Comparison of ENCODE assay signal across 11 cellular contexts in the genomic region with DNA sequence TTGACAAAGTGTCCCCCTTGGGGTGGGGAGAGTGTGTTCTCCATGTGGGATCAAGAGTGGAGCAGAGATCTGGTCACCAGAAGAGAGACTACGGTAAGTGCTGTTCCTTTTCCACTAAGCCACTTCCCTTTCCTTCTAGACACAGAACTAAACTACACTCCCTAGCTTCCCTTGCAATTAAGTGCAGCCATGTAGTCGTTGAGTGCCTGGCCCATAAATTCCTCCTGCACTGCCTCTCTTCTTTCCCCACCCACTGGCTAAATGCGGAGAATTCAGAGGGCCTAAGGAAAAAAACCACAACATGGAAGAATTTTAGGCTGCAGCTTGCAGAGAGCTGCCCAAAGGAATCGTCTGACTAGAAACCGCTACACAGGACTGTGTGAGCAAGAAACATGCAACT. TPM values are rescaled to one million over a fixed set of nuclear protein-coding genes. Genes with fewer than 3 reads are reported as not detected.
DNase-seq lines count a peak whose midpoint lies in the region; ATAC-seq, FAIRE-seq and TF ChIP-seq lines count a peak whose summit lies in the region.
"Had no signal": no experiment of that assay in that cellular context is flagged by ENCODE, and none has a peak within 500 bp of the region (broad histone marks: within the 10 kb centered on the region; RNA-seq: fewer than 3 reads in every experiment).

No MANE protein-coding gene starts in this region.

- no peak overlapping the region for H4K5ac ChIP-seq in H1 (ENCODE audit: insufficient read length, low read depth, low read length)

- no peak overlapping the region for H2BK120ac ChIP-seq in H1 (replicated peaks; ENCODE audit: low read depth, low read length)

- H3K4me3 ChIP-seq in H1 (ENCODE audit: extremely low read depth in 1 of 4, insufficient read depth in 2 of 4, low read depth in 3 of 4, low read length in 4 of 4) (peak overlapping the region; percentile 6 to 94 (median 44); a peak in 3 of 8 replicates), retinal pigment epithelial cell (ENCODE audit: low read length) (peak overlapping the region; percentile 89)

- H4K91ac ChIP-seq in H1 (replicated peaks; ENCODE audit: insufficient read length, low read length) = no peak overlapping the region

- POLR2A ChIA-PET in H1 (lab: Charles Lee; ENCODE audit: partially characterized antibody) = interaction anchor here (1.3 to 6.3 kb wide), 3 partner anchors 9 to 17 kb away, joined by 4 to 41 read pairs (median 22); no protein-coding TSS in a partner anchor

- H4K8ac ChIP-seq in H1 (ENCODE audit: extremely low read depth, insufficient read depth, low read length) = no peak overlapping the region

- no peak overlapping the region for H2BK12ac ChIP-seq in H1 (ENCODE audit: low read depth, low read length)

- H3K9ac ChIP-seq in H1 (replicated peaks in 1 of 4; ENCODE audit: extremely low read depth in 1 of 4, low read depth in 3 of 4, low read length in 3 of 4) = no peak overlapping the region

- DNase-seq in SIG-M5 treated with dmso at 0.1 percent for 504 hours (lab: John Stamatoyannopoulos, UW; ENCODE audit: unreplicated experiment) = peak; percentile 63
- DNase-seq in SIG-M5 (lab: John Stamatoyannopoulos, UW) = no peak
- peak; percentile 75 for DNase-seq in NOMO-1 treated with DMSO at 0.1 percent for 48 hours (lab: John Stamatoyannopoulos, UW; ENCODE audit: unreplicated experiment)
- no peak for DNase-seq in H1 (ENCODE audit: low read depth in 1 of 2, low spot score in 2 of 2)
- DNase-seq in retinal pigment epithelial cell (ENCODE audit: low read depth) = no peak
- no peak for DNase-seq in NCI-H2029 treated with DMSO at 0.1 percent for 48 hours (lab: John Stamatoyannopoulos, UW)
- no peak for DNase-seq in NCI-H146 (lab: John Stamatoyannopoulos, UW)
- DNase-seq: activated gamma-delta T cell treated with Interleukin-2 at 50 U/mL for 16 hours, NCI-H2081 treated with DMSO at 0.1 percent for 48 hours had no signal

- no peaks in the 10 kb centered on the region for H3K27me3 ChIP-seq in H1 (replicated peaks in 1 of 4; ENCODE audit: control insufficient read depth in 3 of 4, extremely low read depth in 1 of 4, insufficient read depth in 3 of 4, low read length in 3 of 4)

- no peak overlapping the region for H3K18ac ChIP-seq in H1 (ENCODE audit: extremely low read depth, low read length)

- H2BK5ac ChIP-seq in H1 (ENCODE audit: low read depth, low read length) = no peak overlapping the region

- 55% methylated on average over 5 of the region's 5 CpGs; no CpG with 5 or more reads in 1 of the 2 experiments for WGBS in H1 (ENCODE audit: extremely low coverage in 1 of 2, insufficient coverage in 1 of 2, insufficient read length in 1 of 2, insufficient replicate concordance in 2 of 2, low coverage in 1 of 2, low lambda C conversion rate in 2 of 2, missing lambda C conversion rate in 1 of 2), 2 experiments

- ATAC-seq in GM18858 (IDR thresholded peaks at IDR 0.05; ENCODE audit: unreplicated experiment) = no peak

- no peak overlapping the region for H3K27ac ChIP-seq in H1 (ENCODE audit: low read depth, low read length)

- H3K14ac ChIP-seq in H1 (ENCODE audit: insufficient read length) = no peak overlapping the region

- no peak overlapping the region for H3K23ac ChIP-seq in H1 (ENCODE audit: insufficient read length)

- peak overlapping the region; percentile 91 to 96; a peak in 3 of 4 replicates for H3K4me2 ChIP-seq in H1 (ENCODE audit: insufficient read depth in 1 of 2, low read depth in 2 of 2, low read length in 2 of 2)

- H3K79me2 ChIP-seq in H1 (ENCODE audit: control insufficient read depth in 1 of 2, insufficient read depth in 2 of 2, low read length in 2 of 2) = peaks cover 3 to 77% of the 10 kb centered on the region in 2 experiments

- peaks cover 0 to 16% (median 5%) of the 10 kb centered on the region in 4 experiments; a peak in 2 of 7 replicates for H3K4me1 ChIP-seq in H1 (replicated peaks in 1 of 4; ENCODE audit: control insufficient read depth in 3 of 4, insufficient read depth in 4 of 4, low read length in 3 of 4)

- no peak overlapping the region for H3K56ac ChIP-seq in H1 (replicated peaks; ENCODE audit: insufficient read length, low read depth, low read length)

- CTCF ChIA-PET in H1 (lab: Charles Lee; ENCODE audit: partially characterized antibody) = interaction anchor here (0.5 to 1.7 kb wide), 4 partner anchors 22 to 279 kb away, joined by 3 to 4 read pairs (median 3); no protein-coding TSS in a partner anchor

- no peak overlapping the region for H2BK15ac ChIP-seq in H1 (ENCODE audit: low read length)

- H2AFZ ChIP-seq in H1 (ENCODE audit: low read length) = no peak overlapping the region

- H3K4ac ChIP-seq in H1 (replicated peaks; ENCODE audit: insufficient read length, low read depth, low read length) = no peak overlapping the region

- peaks cover 0 to 9% (median under 1%) of the 10 kb centered on the region in 4 experiments; a peak in 3 of 8 replicates for H3K36me3 ChIP-seq in H1 (ENCODE audit: control insufficient read depth in 2 of 4, insufficient read depth in 4 of 4, low read length in 3 of 4)

- H2BK20ac ChIP-seq in H1 (ENCODE audit: low read length) = 0 out of 2 replicates have a peak overlapping the region, but pooled peaks have one; percentile 43

- no peak overlapping the region for H2AK5ac ChIP-seq in H1 (ENCODE audit: low read depth, low read length)

- TF ChIP-seq EP300 in H1 (IDR thresholded peaks at IDR 0.05; ENCODE audit: borderline replicate concordance in 1 of 2, low read depth in 2 of 2, low read length in 2 of 2) = no peak

- TF ChIP-seq CTCF in H1 (IDR thresholded peaks at IDR 0.05; ENCODE audit: control extremely low read depth in 1 of 3, insufficient read depth in 1 of 3, low read depth in 1 of 3, low read length in 3 of 3) (no peak), retinal pigment epithelial cell (conservative IDR thresholded peaks at IDR 0.05; ENCODE audit: low read depth, low read length) (no peak)

- peaks cover 20% of the 10 kb centered on the region for H3K79me1 ChIP-seq in H1 (ENCODE audit: low read depth, low read length)

- H4K20me1 ChIP-seq in H1 (replicated peaks in 1 of 2; ENCODE audit: control insufficient read depth in 1 of 2, insufficient read depth in 2 of 2, low read length in 2 of 2) = peaks cover 4 to 14% of the 10 kb centered on the region in 2 experiments

- no peak for TF ChIP-seq POLR2A in H1 (IDR thresholded peaks at IDR 0.05; ENCODE audit: control extremely low read depth in 1 of 2, low read depth in 2 of 2, low read length in 2 of 2)

- no peak for FAIRE-seq in H1 (lab: Jason Lieb, UNC)
- FAIRE-seq: A204.1 had no signal

- H3K23me2 ChIP-seq in H1 (ENCODE audit: low read depth, low read length) = peaks cover 5% of the 10 kb centered on the region; the same call in 1 of the 2 replicates

- no peak for TF ChIP-seq RAD21 in H1 (IDR thresholded peaks at IDR 0.05 in 1 of 2, conservative IDR thresholded peaks at IDR 0.05 in 1 of 2; ENCODE audit: low read depth in 2 of 2, low read length in 2 of 2)

- no peaks in the 10 kb centered on the region; a peak in 1 of 4 replicates for H3K9me3 ChIP-seq in H1 (ENCODE audit: insufficient read depth in 2 of 2, low read depth in 1 of 2, low read length in 1 of 2)

RNA-seq across cellular contexts. Expression of a gene that starts 1.5 kb away (rescaled TPM):
- 64.7 and 68.6 TPM in 2 replicates for total RNA-seq in H1 (2021; fragmentation: NEBNext Ultra II Directional; extraction: Animal tissue kit (Norgen Biotek cat#: 25700))
- 53.6 and 77.6 TPM in 2 replicates for polyA plus RNA-seq in H1 (2011; rRNA removed)
- polyA plus RNA-seq in H1 (2011; cell fraction: cytosol; rRNA removed) = 77.6 TPM
- polyA plus RNA-seq in H1 (2011; cell fraction: nucleus; rRNA removed) = 539 TPM
- 45.1 to 60.7 TPM (median 52.9 TPM) in 4 replicates for polyA plus RNA-seq in H1 (2012, experiment 1 of 2)
- polyA plus RNA-seq in H1 (2012, experiment 2 of 2) = 5.7 TPM
- polyA plus RNA-seq in H1 (2013, experiment 1 of 2) = 39.7 TPM
- polyA plus RNA-seq in H1 (2013, experiment 2 of 2) = 35.8 TPM
- polyA minus RNA-seq in H1 (2011; rRNA and poly(A)+ RNA removed) = 73.4 and 74.5 TPM in 2 replicates
- polyA minus RNA-seq in H1 (2011; cell fraction: cytosol; rRNA and poly(A)+ RNA removed) = 79.7 TPM
- polyA minus RNA-seq in H1 (2011; cell fraction: nucleus; rRNA and poly(A)+ RNA removed) = 253 TPM

RNA-seq across cellular contexts. Expression of a gene that starts 1.6 kb away (rescaled TPM):
- total RNA-seq in H1 (2021; fragmentation: NEBNext Ultra II Directional; extraction: Animal tissue kit (Norgen Biotek cat#: 25700)) = 29.1 and 30.6 TPM in 2 replicates
- 16.2 and 21.2 TPM in 2 replicates for polyA plus RNA-seq in H1 (2011; rRNA removed)
- polyA plus RNA-seq in H1 (2011; cell fraction: cytosol; rRNA removed) = 20.4 TPM
- 16.1 TPM for polyA plus RNA-seq in H1 (2011; cell fraction: nucleus; rRNA removed)
- polyA plus RNA-seq in H1 (2012, experiment 1 of 2) = 15.2 to 22.4 TPM (median 16.6 TPM) in 4 replicates
- polyA plus RNA-seq in H1 (2012, experiment 2 of 2) = 4.7 TPM
- 27.9 TPM for polyA plus RNA-seq in H1 (2013, experiment 1 of 2)
- 31.0 TPM for polyA plus RNA-seq in H1 (2013, experiment 2 of 2)
- polyA minus RNA-seq in H1 (2011; rRNA and poly(A)+ RNA removed) = 9.8 and 14.2 TPM in 2 replicates
- 19.7 TPM for polyA minus RNA-seq in H1 (2011; cell fraction: cytosol; rRNA and poly(A)+ RNA removed)
- 23.7 TPM for polyA minus RNA-seq in H1 (2011; cell fraction: nucleus; rRNA and poly(A)+ RNA removed)

RNA-seq across cellular contexts. Expression of a gene that starts 24.0 kb away (rescaled TPM):
- 50.0 and 51.1 TPM in 2 replicates for total RNA-seq in H1 (2021; fragmentation: NEBNext Ultra II Directional; extraction: Animal tissue kit (Norgen Biotek cat#: 25700))
- 8.9 and 15.6 TPM in 2 replicates for polyA plus RNA-seq in H1 (2011; rRNA removed)
- polyA plus RNA-seq in H1 (2011; cell fraction: cytosol; rRNA removed) = 18.4 TPM
- 8.8 TPM for polyA plus RNA-seq in H1 (2011; cell fraction: nucleus; rRNA removed)
- 26.3 to 41.6 TPM (median 31.8 TPM) in 4 replicates for polyA plus RNA-seq in H1 (2012, experiment 1 of 2)
- 14.0 TPM for polyA plus RNA-seq in H1 (2012, experiment 2 of 2)
- 32.5 TPM for polyA plus RNA-seq in H1 (2013, experiment 1 of 2)
- 32.7 TPM for polyA plus RNA-seq in H1 (2013, experiment 2 of 2)
- polyA minus RNA-seq in H1 (2011; rRNA and poly(A)+ RNA removed) = 11.8 and 13.4 TPM in 2 replicates
- polyA minus RNA-seq in H1 (2011; cell fraction: cytosol; rRNA and poly(A)+ RNA removed) = 13.4 TPM
- polyA minus RNA-seq in H1 (2011; cell fraction: nucleus; rRNA and poly(A)+ RNA removed) = 15.8 TPM

RNA-seq across cellular contexts. Expression of a gene that starts 51.1 kb away (rescaled TPM):
- total RNA-seq in H1 (2021; fragmentation: NEBNext Ultra II Directional; extraction: Animal tissue kit (Norgen Biotek cat#: 25700)) = 1.6 and 1.8 TPM in 2 replicates
- 0.48 and 0.74 TPM in 2 replicates for polyA plus RNA-seq in H1 (2011; rRNA removed)
- polyA plus RNA-seq in H1 (2011; cell fraction: cytosol; rRNA removed) = 1.9 TPM
- polyA plus RNA-seq in H1 (2011; cell fraction: nucleus; rRNA removed) = 0.84 TPM
- polyA plus RNA-seq in H1 (2012, experiment 1 of 2) = 0.64 to 1.9 TPM (median 1.0 TPM) in 4 replicates
- polyA plus RNA-seq in H1 (2012, experiment 2 of 2) = 0.08 TPM
- 3.5 TPM for polyA plus RNA-seq in H1 (2013, experiment 1 of 2)
- polyA plus RNA-seq in H1 (2013, experiment 2 of 2) = 3.1 TPM
- polyA minus RNA-seq in H1 (2011; rRNA and poly(A)+ RNA removed) = 0.38 and 0.71 TPM in 2 replicates
- 0.73 TPM for polyA minus RNA-seq in H1 (2011; cell fraction: cytosol; rRNA and poly(A)+ RNA removed)
- 2.4 TPM for polyA minus RNA-seq in H1 (2011; cell fraction: nucleus; rRNA and poly(A)+ RNA removed)

RNA-seq across cellular contexts. Expression of a gene that starts 51.1 kb away (rescaled TPM):
- total RNA-seq in H1 (2021; fragmentation: NEBNext Ultra II Directional; extraction: Animal tissue kit (Norgen Biotek cat#: 25700)) = 11.2 and 12.2 TPM in 2 replicates
- polyA plus RNA-seq in H1 (2011; rRNA removed) = 25.6 and 27.3 TPM in 2 replicates
- 29.5 TPM for polyA plus RNA-seq in H1 (2011; cell fraction: cytosol; rRNA removed)
- polyA plus RNA-seq in H1 (2011; cell fraction: nucleus; rRNA removed) = 41.8 TPM
- polyA plus RNA-seq in H1 (2012, experiment 1 of 2) = 13.9 to 19.1 TPM (median 15.5 TPM) in 4 replicates
- polyA plus RNA-seq in H1 (2012, experiment 2 of 2) = 4.3 TPM
- polyA plus RNA-seq in H1 (2013, experiment 1 of 2) = 10.4 TPM
- polyA plus RNA-seq in H1 (2013, experiment 2 of 2) = 10.1 TPM
- polyA minus RNA-seq in H1 (2011; rRNA and poly(A)+ RNA removed) = 12.0 and 13.1 TPM in 2 replicates
- polyA minus RNA-seq in H1 (2011; cell fraction: cytosol; rRNA and poly(A)+ RNA removed) = 5.2 TPM
- 14.8 TPM for polyA minus RNA-seq in H1 (2011; cell fraction: nucleus; rRNA and poly(A)+ RNA removed)

Comparison
In these comparisons a context has a peak if more than half of its experiments do, and no peak if none do; other contexts are left out.
1. DNase-seq: peak in SIG-M5 treated with dmso at 0.1 percent for 504 hours (single experiment) and NOMO-1 treated with DMSO at 0.1 percent for 48 hours (single experiment); none in SIG-M5 (single experiment), H1 (0 of 2), retinal pigment epithelial cell (single experiment), NCI-H2029 treated with DMSO at 0.1 percent for 48 hours (single experiment) and NCI-H146 (single experiment).